Comparison of ENCODE assay signal across 7 cellular contexts in the genomic region with DNA sequence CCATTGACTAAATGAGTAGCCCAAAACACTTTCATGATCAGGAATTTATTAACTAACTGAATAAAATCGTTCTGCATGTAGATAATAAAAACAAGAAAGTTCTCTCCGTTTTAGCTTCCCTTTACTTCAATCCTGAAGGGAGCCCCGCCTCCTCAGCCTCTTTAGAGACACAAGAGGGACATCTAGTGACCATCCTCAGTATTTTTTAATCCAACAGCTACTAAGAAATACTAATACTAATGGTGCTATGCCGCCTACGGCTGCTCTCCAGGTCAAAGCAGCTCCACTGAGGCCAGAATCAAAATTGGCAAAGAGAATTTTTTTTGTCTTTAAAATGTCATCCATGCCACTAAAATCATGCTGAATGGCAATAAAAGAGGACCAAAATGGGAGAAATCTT. TPM values are rescaled to one million over a fixed set of nuclear protein-coding genes. Genes with fewer than 3 reads are reported as not detected.
DNase-seq lines count a peak whose midpoint lies in the region; ATAC-seq and TF ChIP-seq lines count a peak whose summit lies in the region.

No MANE protein-coding gene starts in this region.

- H3K9me3 ChIP-seq in OCI-LY7 (ENCODE audit: low read length): no peaks in the 10 kb centered on the region

- H3K79me2 ChIP-seq in OCI-LY7 (ENCODE audit: insufficient read depth, low read depth, low read length): no peaks in the 10 kb centered on the region

- peak; percentile 58 for DNase-seq in EH (ENCODE audit: low read depth)
- peak; percentile 22 for DNase-seq in HT1080 (ENCODE audit: low read depth)
- peak; percentile 38 for DNase-seq in OCI-LY7 (ENCODE audit: low spot score)
- peak; percentile 33 for DNase-seq in dedifferentiated amniotic fluid mesenchymal stem cell (ENCODE audit: extremely low spot score)
- DNase-seq in mesothelial cell of epicardium (ENCODE audit: low spot score in 2 of 2, unreplicated experiment in 2 of 2): peak in 1 of 2 experiments; percentile 54

- no peak overlapping the region for H3K4me2 ChIP-seq in OCI-LY7 (ENCODE audit: low read length)

- H3K36me3 Mint-ChIP-seq in mesothelial cell of epicardium: no peaks in the 10 kb centered on the region

- H3K4me3 ChIP-seq in OCI-LY7 (ENCODE audit: low read depth, low read length, poor library complexity, severe bottlenecking): no peak overlapping the region

- CTCF ChIA-PET in OCI-LY7 (lab: Charles Lee; ENCODE audit: unreplicated experiment): no interaction called here

- H3K27ac ChIP-seq in OCI-LY7 (ENCODE audit: low read depth, low read length, poor library complexity, severe bottlenecking): no peak overlapping the region

- TF ChIP-seq CTCF in OCI-LY7 (conservative IDR thresholded peaks at IDR 0.05; ENCODE audit: low read length) (peak; percentile 74), mesothelial cell of epicardium (IDR thresholded peaks at IDR 0.05; ENCODE audit: unreplicated experiment) (peak; percentile 60)

- H3K27ac Mint-ChIP-seq in mesothelial cell of epicardium: no peak overlapping the region

- no peaks in the 10 kb centered on the region for H3K9me3 Mint-ChIP-seq in mesothelial cell of epicardium

- no TSS peak for BruUV-seq in OCI-LY7 (replicated peaks; lab: Mats Ljungman, UMichigan)

- H2AFZ ChIP-seq in OCI-LY7 (ENCODE audit: low read length): no peak overlapping the region

- H3K4me1 Mint-ChIP-seq in mesothelial cell of epicardium: peaks cover 38% of the 10 kb centered on the region

- intact Hi-C loops in OCI-LY7 (cut with micrococcal nuclease; ENCODE audit: unreplicated experiment): no loop called here

- POLR2A ChIA-PET in OCI-LY7 (lab: Charles Lee): interaction anchor here (0.9 kb wide), 1 partner anchor 630 kb away, joined by 4 read pairs; no protein-coding TSS in a partner anchor

- H3K4me3 Mint-ChIP-seq in mesothelial cell of epicardium: peak overlapping the region; percentile 53

- H3K27me3 Mint-ChIP-seq in mesothelial cell of epicardium (ENCODE audit: low read depth): peaks cover 62% of the 10 kb centered on the region

- no peaks in the 10 kb centered on the region for H4K20me1 ChIP-seq in OCI-LY7 (ENCODE audit: insufficient read depth, low read length)

- H3K36me3 ChIP-seq in OCI-LY7 (ENCODE audit: insufficient read depth, low read length): no peaks in the 10 kb centered on the region

- H3K4me1 ChIP-seq in OCI-LY7 (ENCODE audit: insufficient read depth, low read length, poor library complexity, severe bottlenecking): no peaks in the 10 kb centered on the region

- ATAC-seq in GM19328 (IDR thresholded peaks at IDR 0.05; ENCODE audit: unreplicated experiment) (peak; percentile 81), HG03469 (IDR thresholded peaks at IDR 0.05; ENCODE audit: unreplicated experiment) (no peak)

- no peaks in the 10 kb centered on the region for H3K9me2 ChIP-seq in OCI-LY7 (ENCODE audit: insufficient read depth, low read length)

RNA-seq across cellular contexts. Expression of gene PCDH19, which starts 3.2 kb away (rescaled TPM):
- total RNA-seq in HT1080 (2014; rRNA removed; shearing (Covaris generic)): not detected in 2 replicates
- polyA plus RNA-seq in HT1080 (2015; cell fraction: cytosol; rRNA removed): not detected in 2 replicates
- not detected in 2 replicates for polyA plus RNA-seq in HT1080 (2015; cell fraction: nucleus; rRNA removed)
- not detected in 2 replicates for total RNA-seq in OCI-LY7 (2014; rRNA removed; shearing (Covaris generic))
- total RNA-seq in OCI-LY7 (2022) (not detected in 2 replicates), mesothelial cell of epicardium (6.8 to 9.4 TPM (median 8.0 TPM) in 3 replicates)
